Comparison of ENCODE assay signal across 25 cellular contexts in genomic region chr2:236123716-236124115, GRCh38. TPM values are rescaled to one million over a fixed set of nuclear protein-coding genes. Genes with fewer than 3 reads are reported as not detected.
"Had no signal": no experiment of that assay in that cellular context is flagged by ENCODE, and none has a peak within 500 bp of the region (broad histone marks: within the 10 kb centered on the region; RNA-seq: fewer than 3 reads in every experiment).

No MANE protein-coding gene starts in this region.

- H3K9me3 ChIP-seq: esophagus squamous epithelium, gastrocnemius medialis, heart right ventricle, left lung had no signal

- DNase-seq: dermis blood vessel endothelial cell; dorsolateral prefrontal cortex; effector CD4-positive, alpha-beta T cell; effector memory CD4-positive, alpha-beta T cell; endodermal cell; erythroblast; esophagus squamous epithelium; foreskin fibroblast; foreskin melanocyte; gastrocnemius medialis; glutamatergic neuron; head of caudate nucleus; heart right ventricle; hippocampal formation; left cardiac atrium; mammary epithelial cell; mesendoderm; midbrain had no signal

- H3K4me1 ChIP-seq: esophagus squamous epithelium, gastrocnemius medialis, heart right ventricle, left lung had no signal

- H3K27me3 ChIP-seq: dorsolateral prefrontal cortex, esophagus squamous epithelium, gastrocnemius medialis, heart right ventricle, left lung had no signal

- H3K27ac ChIP-seq: coronary artery, epithelial cell of prostate, esophagus squamous epithelium, gastrocnemius medialis, heart right ventricle, left lung had no signal

- ATAC-seq: esophagus mucosa, gastrocnemius medialis, heart right ventricle, left cardiac atrium, left lung had no signal

- H3K4me3 ChIP-seq: coronary artery, dorsolateral prefrontal cortex, esophagus squamous epithelium, gastrocnemius medialis, heart right ventricle, left lung, lung had no signal

RNA-seq across cellular contexts. Expression of gene GBX2, which starts 44.5 kb away (rescaled TPM):
- total RNA-seq: esophagus mucosa, esophagus squamous epithelium, gastrocnemius medialis, left cardiac atrium, left lung, lung, mononuclear cell, mucosa of gallbladder had no signal
- polyA plus RNA-seq: mammary epithelial cell had no signal
